ENCODE assay signal across 10 cellular contexts in the genomic region with DNA sequence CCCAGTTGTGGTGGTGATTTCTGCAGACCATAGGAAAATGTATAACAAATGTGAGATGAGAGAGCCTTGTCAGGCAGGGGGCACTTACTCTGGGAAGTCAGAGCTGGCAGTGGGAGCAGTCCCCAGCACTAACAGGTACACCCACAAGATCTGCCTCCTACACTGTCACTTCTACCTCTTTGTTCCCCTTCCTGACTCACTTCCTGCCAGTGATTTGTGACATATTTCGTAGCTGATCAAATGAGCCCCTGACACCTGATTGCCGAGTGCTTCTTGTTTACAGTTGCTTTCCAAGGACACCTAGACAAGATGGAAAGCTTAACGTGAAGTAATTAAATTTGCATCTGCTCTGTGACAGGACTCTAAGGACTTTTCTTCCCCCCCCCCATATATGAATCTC. TPM values are rescaled to one million over a fixed set of nuclear protein-coding genes. Genes with fewer than 3 reads are reported as not detected.
DNase-seq lines count a peak whose midpoint lies in the region; ATAC-seq, FAIRE-seq and TF ChIP-seq lines count a peak whose summit lies in the region.
"Had no signal": no experiment of that assay in that cellular context is flagged by ENCODE, and none has a peak within 500 bp of the region (broad histone marks: within the 10 kb centered on the region; RNA-seq: fewer than 3 reads in every experiment).

No MANE protein-coding gene starts in this region.

- H3K27me3 ChIP-seq in foreskin keratinocyte (no peaks in the 10 kb centered on the region), colonic mucosa (no peaks in the 10 kb centered on the region)

- TF ChIP-seq CTCF in A549 (IDR thresholded peaks at IDR 0.05): no peak
- no peak for TF ChIP-seq CTCF in VCaP (conservative IDR thresholded peaks at IDR 0.05)
- no peak for TF ChIP-seq CTCF in foreskin keratinocyte (conservative IDR thresholded peaks at IDR 0.05)
- TF ChIP-seq CTCF in colonic mucosa (IDR thresholded peaks at IDR 0.05): no peak
- TF ChIP-seq CTCF in mesothelial cell of epicardium (IDR thresholded peaks at IDR 0.05; ENCODE audit: unreplicated experiment): no peak

- DNase-seq in A549 (ENCODE audit: low read depth in 1 of 2, low spot score in 1 of 2) (no peak), foreskin keratinocyte (peak in 1 of 2 donors; percentile 22), colonic mucosa (no peak), NCI-H1048 (lab: John Stamatoyannopoulos, UW) (no peak), GOT3 (lab: John Stamatoyannopoulos, UW) (no peak), mesothelial cell of epicardium (ENCODE audit: low spot score in 2 of 2, unreplicated experiment in 2 of 2) (no peak)

- H3K4me1 ChIP-seq in A549: peaks cover 30% of the 10 kb centered on the region
- H3K4me1 ChIP-seq in foreskin keratinocyte: peaks cover 42% of the 10 kb centered on the region
- H3K4me1 ChIP-seq in colonic mucosa: peaks cover 8% of the 10 kb centered on the region

- intact Hi-C loops in colonic mucosa (cut with DNase I): no loop called here

- no peak for TF ChIP-seq EP300 in A549 (IDR thresholded peaks at IDR 0.05)

- no peak for TF ChIP-seq RAD21 in A549 (conservative IDR thresholded peaks at IDR 0.05 in 1 of 2, IDR thresholded peaks at IDR 0.05 in 1 of 2)

- no peaks in the 10 kb centered on the region for H3K27me3 Mint-ChIP-seq in mesothelial cell of epicardium (ENCODE audit: low read depth)

- POLR2A ChIA-PET in A549 (lab: Yijun Ruan, JAX): no interaction called here

- H3K27ac Mint-ChIP-seq in mesothelial cell of epicardium: no peak overlapping the region

- no peak overlapping the region for H3K4me3 Mint-ChIP-seq in mesothelial cell of epicardium

- no peaks in the 10 kb centered on the region for H3K36me3 ChIP-seq in colonic mucosa

- peaks cover 12% of the 10 kb centered on the region for H3K36me3 Mint-ChIP-seq in mesothelial cell of epicardium

- H3K9ac ChIP-seq in colonic mucosa (ENCODE audit: low read depth in 2 of 2, low read length in 2 of 2): no peak overlapping the region
- H3K9ac ChIP-seq: parathyroid adenoma had no signal

- H3K4me2 ChIP-seq in A549: peak overlapping the region; percentile 63

- H3K9me3 ChIP-seq in A549 (peaks cover 8% of the 10 kb centered on the region; the same call in 1 of the 3 replicates), colonic mucosa (no peaks in the 10 kb centered on the region)

- H3K27ac ChIP-seq in A549 (peak overlapping the region in 1 of 2 experiments; percentile 59; a peak in 3 of 6 replicates), VCaP (peak overlapping the region; percentile 76), foreskin keratinocyte (peak overlapping the region; percentile 28), colonic mucosa (no peak overlapping the region)
- H3K27ac ChIP-seq: parathyroid adenoma had no signal

- H3K9me3 Mint-ChIP-seq in mesothelial cell of epicardium: peaks cover 10% of the 10 kb centered on the region

- no peak for FAIRE-seq in A549 (lab: Jason Lieb, UNC)
- FAIRE-seq: TTC549 had no signal

- CTCF ChIA-PET in A549 (lab: Yijun Ruan, JAX): interaction anchor here (0.6 to 4.2 kb wide), 10 partner anchors 9 to 1758 kb away, joined by 3 to 23 read pairs (median 3); no protein-coding TSS in a partner anchor

- TF ChIP-seq POLR2A in A549 (IDR thresholded peaks at IDR 0.05; ENCODE audit: low read length): no peak

- WGBS in A549 (ENCODE audit: missing lambda C conversion rate): 35% methylated on average over 3 of the region's 3 CpGs

- H3K4me3 ChIP-seq in A549 (no peak overlapping the region), colonic mucosa (no peak overlapping the region)

- H3K4me1 Mint-ChIP-seq in mesothelial cell of epicardium: peaks cover 35% of the 10 kb centered on the region

- no peak for ATAC-seq in A549
- peak; percentile 57 for ATAC-seq in GM18907 (IDR thresholded peaks at IDR 0.05; ENCODE audit: unreplicated experiment)
- ATAC-seq in foreskin keratinocyte: no peak

TF ChIP-seq in A549, 52 proteins besides CTCF, POLR2A, EP300 and RAD21:
- TF ChIP-seq TP53 (CRISPR knock-in tag; IDR thresholded peaks at IDR 0.05) (no peak), TFCP2L1 (CRISPR knock-in tag; IDR thresholded peaks at IDR 0.05) (no peak), RARB (CRISPR knock-in tag; IDR thresholded peaks at IDR 0.05) (no peak), HOXB13 (CRISPR knock-in tag; IDR thresholded peaks at IDR 0.05; ENCODE audit: low read depth) (no peak), NPAS2 (CRISPR knock-in tag; IDR thresholded peaks at IDR 0.05; ENCODE audit: borderline replicate concordance) (no peak)
- TF ChIP-seq, protein P1, sequence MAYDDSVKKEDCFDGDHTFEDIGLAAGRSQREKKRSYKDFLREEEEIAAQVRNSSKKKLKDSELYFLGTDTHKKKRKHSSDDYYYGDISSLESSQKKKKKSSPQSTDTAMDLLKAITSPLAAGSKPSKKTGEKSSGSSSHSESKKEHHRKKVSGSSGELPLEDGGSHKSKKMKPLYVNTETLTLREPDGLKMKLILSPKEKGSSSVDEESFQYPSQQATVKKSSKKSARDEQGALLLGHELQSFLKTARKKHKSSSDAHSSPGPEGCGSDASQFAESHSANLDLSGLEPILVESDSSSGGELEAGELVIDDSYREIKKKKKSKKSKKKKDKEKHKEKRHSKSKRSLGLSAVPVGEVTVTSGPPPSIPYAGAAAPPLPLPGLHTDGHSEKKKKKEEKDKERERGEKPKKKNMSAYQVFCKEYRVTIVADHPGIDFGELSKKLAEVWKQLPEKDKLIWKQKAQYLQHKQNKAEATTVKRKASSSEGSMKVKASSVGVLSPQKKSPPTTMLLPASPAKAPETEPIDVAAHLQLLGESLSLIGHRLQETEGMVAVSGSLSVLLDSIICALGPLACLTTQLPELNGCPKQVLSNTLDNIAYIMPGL (CRISPR knock-in tag; IDR thresholded peaks at IDR 0.05; ENCODE audit: borderline replicate concordance): no peak

RNA-seq across cellular contexts. Expression of a gene that starts 40.5 kb away (rescaled TPM):
- 101 and 103 TPM in 2 replicates for polyA plus RNA-seq in A549 (2011; rRNA removed)
- 30.9 and 31.3 TPM in 2 replicates for polyA plus RNA-seq in A549 (2012; cell fraction: cytosol; rRNA removed)
- polyA plus RNA-seq in A549 (2012; cell fraction: nucleus; rRNA removed): 14.2 and 21.5 TPM in 2 replicates
- 42.8 to 48.7 TPM (median 45.6 TPM) in 3 replicates for polyA plus RNA-seq in A549 (2017; fragmentation: RNase III; extraction: RNeasy Plus Mini Kit Qiagen cat#74134 plus additional on column Dnase treatment)
- 109 and 116 TPM in 2 replicates for polyA minus RNA-seq in A549 (2011; rRNA and poly(A)+ RNA removed)
- total RNA-seq in foreskin keratinocyte: 65.7 and 67.3 TPM in 2 replicates
- 12.7 and 14.0 TPM in 2 replicates for polyA plus RNA-seq in foreskin keratinocyte
- total RNA-seq in colonic mucosa: 10 to 100 TPM; 38.3 to 39.2 TPM
- 94.0 to 103 TPM (median 97.6 TPM) in 3 replicates for total RNA-seq in mesothelial cell of epicardium

RNA-seq across cellular contexts. Expression of a gene that starts 40.8 kb away (rescaled TPM):
- polyA plus RNA-seq in A549 (2011; rRNA removed) (15.9 and 19.6 TPM in 2 replicates), A549 (2017; fragmentation: RNase III; extraction: RNeasy Plus Mini Kit Qiagen cat#74134 plus additional on column Dnase treatment) (13.0 to 14.5 TPM (median 14.3 TPM) in 3 replicates), foreskin keratinocyte (3.7 and 3.8 TPM in 2 replicates)
- polyA plus RNA-seq in A549 (2012; cell fraction: cytosol; rRNA removed): 7.7 and 9.1 TPM in 2 replicates
- polyA plus RNA-seq in A549 (2012; cell fraction: nucleus; rRNA removed): 3.6 and 4.8 TPM in 2 replicates
- polyA minus RNA-seq in A549 (2011; rRNA and poly(A)+ RNA removed): 9.3 and 9.4 TPM in 2 replicates
- total RNA-seq in foreskin keratinocyte (9.7 and 9.8 TPM in 2 replicates), colonic mucosa (1 to 10 TPM; 1.6 to 5.5 TPM), mesothelial cell of epicardium (19.8 to 22.0 TPM (median 20.6 TPM) in 3 replicates)
